In genomic region chr2:5064687-5065086, GRCh38 we compare ENCODE assay signal across 1 cellular context.
TF ChIP-seq lines count a peak whose summit lies in the region.

No MANE protein-coding gene starts in this region.

TF ChIP-seq in GM23338, 12 proteins besides CTCF, POLR2A, EP300 and RAD21:
- TF ChIP-seq, protein P1, sequence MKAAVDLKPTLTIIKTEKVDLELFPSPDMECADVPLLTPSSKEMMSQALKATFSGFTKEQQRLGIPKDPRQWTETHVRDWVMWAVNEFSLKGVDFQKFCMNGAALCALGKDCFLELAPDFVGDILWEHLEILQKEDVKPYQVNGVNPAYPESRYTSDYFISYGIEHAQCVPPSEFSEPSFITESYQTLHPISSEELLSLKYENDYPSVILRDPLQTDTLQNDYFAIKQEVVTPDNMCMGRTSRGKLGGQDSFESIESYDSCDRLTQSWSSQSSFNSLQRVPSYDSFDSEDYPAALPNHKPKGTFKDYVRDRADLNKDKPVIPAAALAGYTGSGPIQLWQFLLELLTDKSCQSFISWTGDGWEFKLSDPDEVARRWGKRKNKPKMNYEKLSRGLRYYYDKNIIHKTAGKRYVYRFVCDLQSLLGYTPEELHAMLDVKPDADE (IDR thresholded peaks at IDR 0.05), result no peak
- no peak for TF ChIP-seq JUNB (IDR thresholded peaks at IDR 0.05; ENCODE audit: unreplicated experiment)
- TF ChIP-seq CREB1 (CRISPR knock-in tag; IDR thresholded peaks at IDR 0.05; ENCODE audit: low read depth), result no peak
- TF ChIP-seq, protein P2, sequence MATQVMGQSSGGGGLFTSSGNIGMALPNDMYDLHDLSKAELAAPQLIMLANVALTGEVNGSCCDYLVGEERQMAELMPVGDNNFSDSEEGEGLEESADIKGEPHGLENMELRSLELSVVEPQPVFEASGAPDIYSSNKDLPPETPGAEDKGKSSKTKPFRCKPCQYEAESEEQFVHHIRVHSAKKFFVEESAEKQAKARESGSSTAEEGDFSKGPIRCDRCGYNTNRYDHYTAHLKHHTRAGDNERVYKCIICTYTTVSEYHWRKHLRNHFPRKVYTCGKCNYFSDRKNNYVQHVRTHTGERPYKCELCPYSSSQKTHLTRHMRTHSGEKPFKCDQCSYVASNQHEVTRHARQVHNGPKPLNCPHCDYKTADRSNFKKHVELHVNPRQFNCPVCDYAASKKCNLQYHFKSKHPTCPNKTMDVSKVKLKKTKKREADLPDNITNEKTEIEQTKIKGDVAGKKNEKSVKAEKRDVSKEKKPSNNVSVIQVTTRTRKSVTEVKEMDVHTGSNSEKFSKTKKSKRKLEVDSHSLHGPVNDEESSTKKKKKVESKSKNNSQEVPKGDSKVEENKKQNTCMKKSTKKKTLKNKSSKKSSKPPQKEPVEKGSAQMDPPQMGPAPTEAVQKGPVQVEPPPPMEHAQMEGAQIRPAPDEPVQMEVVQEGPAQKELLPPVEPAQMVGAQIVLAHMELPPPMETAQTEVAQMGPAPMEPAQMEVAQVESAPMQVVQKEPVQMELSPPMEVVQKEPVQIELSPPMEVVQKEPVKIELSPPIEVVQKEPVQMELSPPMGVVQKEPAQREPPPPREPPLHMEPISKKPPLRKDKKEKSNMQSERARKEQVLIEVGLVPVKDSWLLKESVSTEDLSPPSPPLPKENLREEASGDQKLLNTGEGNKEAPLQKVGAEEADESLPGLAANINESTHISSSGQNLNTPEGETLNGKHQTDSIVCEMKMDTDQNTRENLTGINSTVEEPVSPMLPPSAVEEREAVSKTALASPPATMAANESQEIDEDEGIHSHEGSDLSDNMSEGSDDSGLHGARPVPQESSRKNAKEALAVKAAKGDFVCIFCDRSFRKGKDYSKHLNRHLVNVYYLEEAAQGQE (IDR thresholded peaks at IDR 0.05; ENCODE audit: unreplicated experiment), result no peak
- no peak for TF ChIP-seq STAT1 (IDR thresholded peaks at IDR 0.05; ENCODE audit: unreplicated experiment)
- TF ChIP-seq ZNF331 (CRISPR knock-in tag; IDR thresholded peaks at IDR 0.05; ENCODE audit: low read depth), result no peak
- TF ChIP-seq EZH2phosphoT487 (IDR thresholded peaks at IDR 0.05; ENCODE audit: unreplicated experiment), result no peak
- TF ChIP-seq POLR2AphosphoS5 (IDR thresholded peaks at IDR 0.05; ENCODE audit: low read depth), result no peak
- TF ChIP-seq, protein P3, sequence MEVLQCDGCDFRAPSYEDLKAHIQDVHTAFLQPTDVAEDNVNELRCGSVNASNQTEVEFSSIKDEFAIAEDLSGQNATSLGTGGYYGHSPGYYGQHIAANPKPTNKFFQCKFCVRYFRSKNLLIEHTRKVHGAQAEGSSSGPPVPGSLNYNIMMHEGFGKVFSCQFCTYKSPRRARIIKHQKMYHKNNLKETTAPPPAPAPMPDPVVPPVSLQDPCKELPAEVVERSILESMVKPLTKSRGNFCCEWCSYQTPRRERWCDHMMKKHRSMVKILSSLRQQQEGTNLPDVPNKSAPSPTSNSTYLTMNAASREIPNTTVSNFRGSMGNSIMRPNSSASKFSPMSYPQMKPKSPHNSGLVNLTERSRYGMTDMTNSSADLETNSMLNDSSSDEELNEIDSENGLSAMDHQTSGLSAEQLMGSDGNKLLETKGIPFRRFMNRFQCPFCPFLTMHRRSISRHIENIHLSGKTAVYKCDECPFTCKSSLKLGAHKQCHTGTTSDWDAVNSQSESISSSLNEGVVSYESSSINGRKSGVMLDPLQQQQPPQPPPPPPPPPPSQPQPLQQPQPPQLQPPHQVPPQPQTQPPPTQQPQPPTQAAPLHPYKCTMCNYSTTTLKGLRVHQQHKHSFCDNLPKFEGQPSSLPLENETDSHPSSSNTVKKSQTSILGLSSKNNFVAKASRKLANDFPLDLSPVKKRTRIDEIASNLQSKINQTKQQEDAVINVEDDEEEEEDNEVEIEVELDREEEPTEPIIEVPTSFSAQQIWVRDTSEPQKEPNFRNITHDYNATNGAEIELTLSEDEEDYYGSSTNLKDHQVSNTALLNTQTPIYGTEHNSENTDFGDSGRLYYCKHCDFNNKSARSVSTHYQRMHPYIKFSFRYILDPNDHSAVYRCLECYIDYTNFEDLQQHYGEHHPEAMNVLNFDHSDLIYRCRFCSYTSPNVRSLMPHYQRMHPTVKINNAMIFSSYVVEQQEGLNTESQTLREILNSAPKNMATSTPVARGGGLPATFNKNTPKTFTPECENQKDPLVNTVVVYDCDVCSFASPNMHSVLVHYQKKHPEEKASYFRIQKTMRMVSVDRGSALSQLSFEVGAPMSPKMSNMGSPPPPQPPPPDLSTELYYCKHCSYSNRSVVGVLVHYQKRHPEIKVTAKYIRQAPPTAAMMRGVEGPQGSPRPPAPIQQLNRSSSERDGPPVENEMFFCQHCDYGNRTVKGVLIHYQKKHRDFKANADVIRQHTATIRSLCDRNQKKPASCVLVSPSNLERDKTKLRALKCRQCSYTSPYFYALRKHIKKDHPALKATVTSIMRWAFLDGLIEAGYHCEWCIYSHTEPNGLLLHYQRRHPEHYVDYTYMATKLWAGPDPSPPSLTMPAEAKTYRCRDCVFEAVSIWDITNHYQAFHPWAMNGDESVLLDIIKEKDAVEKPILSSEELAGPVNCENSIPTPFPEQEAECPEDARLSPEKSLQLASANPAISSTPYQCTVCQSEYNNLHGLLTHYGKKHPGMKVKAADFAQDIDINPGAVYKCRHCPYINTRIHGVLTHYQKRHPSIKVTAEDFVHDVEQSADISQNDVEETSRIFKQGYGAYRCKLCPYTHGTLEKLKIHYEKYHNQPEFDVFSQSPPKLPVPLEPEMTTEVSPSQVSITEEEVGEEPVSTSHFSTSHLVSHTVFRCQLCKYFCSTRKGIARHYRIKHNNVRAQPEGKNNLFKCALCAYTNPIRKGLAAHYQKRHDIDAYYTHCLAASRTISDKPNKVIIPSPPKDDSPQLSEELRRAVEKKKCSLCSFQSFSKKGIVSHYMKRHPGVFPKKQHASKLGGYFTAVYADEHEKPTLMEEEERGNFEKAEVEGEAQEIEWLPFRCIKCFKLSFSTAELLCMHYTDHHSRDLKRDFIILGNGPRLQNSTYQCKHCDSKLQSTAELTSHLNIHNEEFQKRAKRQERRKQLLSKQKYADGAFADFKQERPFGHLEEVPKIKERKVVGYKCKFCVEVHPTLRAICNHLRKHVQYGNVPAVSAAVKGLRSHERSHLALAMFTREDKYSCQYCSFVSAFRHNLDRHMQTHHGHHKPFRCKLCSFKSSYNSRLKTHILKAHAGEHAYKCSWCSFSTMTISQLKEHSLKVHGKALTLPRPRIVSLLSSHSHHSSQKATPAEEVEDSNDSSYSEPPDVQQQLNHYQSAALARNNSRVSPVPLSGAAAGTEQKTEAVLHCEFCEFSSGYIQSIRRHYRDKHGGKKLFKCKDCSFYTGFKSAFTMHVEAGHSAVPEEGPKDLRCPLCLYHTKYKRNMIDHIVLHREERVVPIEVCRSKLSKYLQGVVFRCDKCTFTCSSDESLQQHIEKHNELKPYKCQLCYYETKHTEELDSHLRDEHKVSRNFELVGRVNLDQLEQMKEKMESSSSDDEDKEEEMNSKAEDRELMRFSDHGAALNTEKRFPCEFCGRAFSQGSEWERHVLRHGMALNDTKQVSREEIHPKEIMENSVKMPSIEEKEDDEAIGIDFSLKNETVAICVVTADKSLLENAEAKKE (CRISPR knock-in tag; IDR thresholded peaks at IDR 0.05), result no peak
- TF ChIP-seq NANOG (IDR thresholded peaks at IDR 0.05; ENCODE audit: borderline replicate concordance), result no peak
- TF ChIP-seq EZH2 (IDR thresholded peaks at IDR 0.05; ENCODE audit: low read depth, unreplicated experiment), result no peak
- no peak for TF ChIP-seq ZNF114 (CRISPR knock-in tag; IDR thresholded peaks at IDR 0.05)
